In genomic region chr16:74100405-74101316, GRCh38 we compare ENCODE assay signal across 1 cellular context.
TF ChIP-seq lines count a peak whose summit lies in the region.

No MANE protein-coding gene starts in this region.

TF ChIP-seq in GM23338, 12 proteins besides CTCF, POLR2A, EP300 and RAD21 (continued from another document):
- TF ChIP-seq ZNF462 (CRISPR knock-in tag; IDR thresholded peaks at IDR 0.05) = 0 out of 2 replicates have a peak, but pooled peaks have one; percentile 29
TF ChIP-seq in GM23338: peak in this region for 1.
